Comparison of ENCODE assay signal across 1 cellular context in the genomic region with DNA sequence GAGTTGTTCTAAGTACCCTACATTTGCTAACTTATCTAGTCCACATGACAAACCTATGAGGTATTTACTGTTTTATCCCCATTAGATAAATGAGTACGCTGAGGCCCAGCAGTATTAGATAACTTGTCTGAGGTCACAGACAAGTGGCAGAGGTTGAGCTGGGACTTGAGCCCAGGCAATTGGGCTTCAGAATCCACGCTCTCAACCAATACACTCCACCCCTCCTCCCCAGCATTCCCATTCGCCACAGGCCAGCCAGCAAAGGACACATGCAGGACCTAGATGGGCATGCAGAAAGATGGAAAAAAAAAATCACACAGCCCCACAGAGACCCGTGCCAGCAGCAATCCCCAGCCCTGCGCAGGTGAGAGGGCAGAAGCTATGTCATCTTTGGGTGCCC.
TF ChIP-seq lines count a peak whose summit lies in the region.

No MANE protein-coding gene starts in this region.

TF ChIP-seq in IMR-90, 13 proteins besides CTCF, POLR2A, EP300 and RAD21:
- TF ChIP-seq MXI1 (IDR thresholded peaks at IDR 0.05; ENCODE audit: borderline replicate concordance, low read depth, low read length) = no peak
- TF ChIP-seq SMC3 (IDR thresholded peaks at IDR 0.05; ENCODE audit: low read depth, low read length) = no peak
- no peak for TF ChIP-seq BHLHE40 (IDR thresholded peaks at IDR 0.05; ENCODE audit: low read depth, low read length)
- TF ChIP-seq CEBPB (IDR thresholded peaks at IDR 0.05; ENCODE audit: low read depth, low read length) = no peak
- no peak for TF ChIP-seq ELK1 (IDR thresholded peaks at IDR 0.05; ENCODE audit: borderline replicate concordance, low read depth, low read length)
- TF ChIP-seq MAZ (IDR thresholded peaks at IDR 0.05; ENCODE audit: borderline replicate concordance, low read depth, low read length) = no peak
- TF ChIP-seq USF2 (IDR thresholded peaks at IDR 0.05; ENCODE audit: low read depth, low read length) = no peak
- no peak for TF ChIP-seq FOS (IDR thresholded peaks at IDR 0.05; ENCODE audit: low read depth, low read length)
- TF ChIP-seq CHD1 (IDR thresholded peaks at IDR 0.05; ENCODE audit: low read depth, low read length) = no peak
- no peak for TF ChIP-seq MAFK (IDR thresholded peaks at IDR 0.05; ENCODE audit: low read depth, low read length)
